2 cellular contexts compared by ENCODE assay signal in genomic region chr16:59463776-59464175, GRCh38.
TF ChIP-seq lines count a peak whose summit lies in the region.

No MANE protein-coding gene starts in this region.

TF ChIP-seq in IMR-90, 13 proteins besides CTCF, POLR2A, EP300 and RAD21 (continued from another document):
- TF ChIP-seq ELK1 (IDR thresholded peaks at IDR 0.05; ENCODE audit: borderline replicate concordance, low read depth, low read length) = no peak
- TF ChIP-seq CEBPB (IDR thresholded peaks at IDR 0.05; ENCODE audit: low read depth, low read length) = no peak
- no peak for TF ChIP-seq CHD1 (IDR thresholded peaks at IDR 0.05; ENCODE audit: low read depth, low read length)
- no peak for TF ChIP-seq USF2 (IDR thresholded peaks at IDR 0.05; ENCODE audit: low read depth, low read length)
- no peak for TF ChIP-seq MAFK (IDR thresholded peaks at IDR 0.05; ENCODE audit: low read depth, low read length)
- no peak for TF ChIP-seq MAZ (IDR thresholded peaks at IDR 0.05; ENCODE audit: borderline replicate concordance, low read depth, low read length)

TF ChIP-seq in GM23338, 12 proteins besides CTCF, POLR2A, EP300 and RAD21 (continued from another document):
- TF ChIP-seq REST (IDR thresholded peaks at IDR 0.05; ENCODE audit: unreplicated experiment) (no peak), EZH2phosphoT487 (IDR thresholded peaks at IDR 0.05; ENCODE audit: unreplicated experiment) (no peak), ETS1 (IDR thresholded peaks at IDR 0.05) (no peak), POLR2AphosphoS5 (IDR thresholded peaks at IDR 0.05; ENCODE audit: low read depth) (no peak)
